Comparison of ENCODE assay signal across 1 cellular context in the genomic region with DNA sequence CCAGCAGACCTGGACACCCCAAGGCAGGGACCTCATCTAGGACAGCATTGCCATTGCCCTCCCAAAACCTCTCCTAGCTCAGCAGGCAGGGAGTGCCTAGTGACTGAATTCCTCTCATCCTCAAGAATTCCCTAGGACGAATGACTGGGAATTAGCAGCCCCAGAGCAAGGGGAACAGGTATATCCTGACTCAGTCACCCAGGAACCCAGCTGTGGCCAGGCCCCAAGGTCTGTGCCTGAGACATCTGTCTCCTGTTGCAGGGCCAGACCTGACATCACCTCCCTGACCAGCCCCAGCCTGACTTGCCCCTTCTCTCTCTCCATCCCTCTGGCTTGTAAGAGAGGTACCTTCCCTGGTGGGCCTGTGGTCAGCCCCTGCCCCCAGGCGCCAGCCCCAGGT.
TF ChIP-seq lines count a peak whose summit lies in the region.

No MANE protein-coding gene starts in this region.

TF ChIP-seq in H1, 55 proteins besides CTCF, POLR2A, EP300 and RAD21:
- TF ChIP-seq SAP30 (IDR thresholded peaks at IDR 0.05; ENCODE audit: insufficient read depth, insufficient replicate concordance, low read length) (no peak), EGR1 (IDR thresholded peaks at IDR 0.05; ENCODE audit: borderline replicate concordance, low read depth, low read length) (no peak), ZNF274 (IDR thresholded peaks at IDR 0.05; ENCODE audit: borderline replicate concordance, extremely low read depth, low read length) (no peak), FOSL1 (IDR thresholded peaks at IDR 0.05; ENCODE audit: insufficient read depth, low read depth, low read length) (no peak), RFX5 (IDR thresholded peaks at IDR 0.05; ENCODE audit: borderline replicate concordance, low read depth, low read length) (no peak)
